1 cellular context compared by ENCODE assay signal in genomic region chr3:151283907-151284461, GRCh38.
TF ChIP-seq lines count a peak whose summit lies in the region.

No MANE protein-coding gene starts in this region.

TF ChIP-seq in HepG2, 621 proteins besides CTCF, POLR2A, EP300 and RAD21 (continued from another document):
- no peak for TF ChIP-seq DDIT3 (CRISPR knock-in tag; IDR thresholded peaks at IDR 0.05)
- TF ChIP-seq KLF16 (CRISPR knock-in tag; IDR thresholded peaks at IDR 0.05), result peak in 1 of 2 experiments; percentile 49; a peak in 1 of 4 replicates
- TF ChIP-seq ZNF318 (CRISPR knock-in tag; IDR thresholded peaks at IDR 0.05), result no peak
- no peak for TF ChIP-seq ASH2L (IDR thresholded peaks at IDR 0.05; ENCODE audit: insufficient read length, low read depth, low read length)
- no peak for TF ChIP-seq MAFF (IDR thresholded peaks at IDR 0.05; ENCODE audit: low read depth, low read length)
- TF ChIP-seq ZBTB25 (CRISPR knock-in tag; IDR thresholded peaks at IDR 0.05), result 0 out of 2 replicates have a peak, but pooled peaks have one; percentile 41
- TF ChIP-seq CERS6 (CRISPR knock-in tag; IDR thresholded peaks at IDR 0.05), result no peak
- TF ChIP-seq CREB1 (IDR thresholded peaks at IDR 0.05), result no peak
- peak; percentile 35; the same call in 1 of the 2 replicates for TF ChIP-seq CREB1 (CRISPR knock-in tag; IDR thresholded peaks at IDR 0.05)
- TF ChIP-seq SKIL (CRISPR knock-in tag; IDR thresholded peaks at IDR 0.05; ENCODE audit: borderline replicate concordance), result no peak
- TF ChIP-seq HMG20B (CRISPR knock-in tag; conservative IDR thresholded peaks at IDR 0.05), result peak; percentile 75
- TF ChIP-seq RARA (CRISPR knock-in tag; IDR thresholded peaks at IDR 0.05), result peak; percentile 79
- no peak for TF ChIP-seq NAIF1 (CRISPR knock-in tag; IDR thresholded peaks at IDR 0.05; ENCODE audit: borderline replicate concordance)
- 0 out of 2 replicates have a peak, but pooled peaks have one; percentile 29 for TF ChIP-seq ZMYM4 (CRISPR knock-in tag; IDR thresholded peaks at IDR 0.05)
- TF ChIP-seq ZNF614 (CRISPR knock-in tag; IDR thresholded peaks at IDR 0.05; ENCODE audit: borderline replicate concordance), result 0 out of 2 replicates have a peak, but pooled peaks have one; percentile 44
- peak; percentile 95 for TF ChIP-seq FOXA3 (CRISPR knock-in tag; IDR thresholded peaks at IDR 0.05)
- no peak for TF ChIP-seq GABPA (IDR thresholded peaks at IDR 0.05; ENCODE audit: low read depth, low read length)
- TF ChIP-seq GABPA (CRISPR knock-in tag; IDR thresholded peaks at IDR 0.05; ENCODE audit: low read depth), result peak; percentile 22; the same call in 1 of the 2 replicates
- peak; percentile 69 for TF ChIP-seq PAXIP1 (CRISPR knock-in tag; conservative IDR thresholded peaks at IDR 0.05)
- TF ChIP-seq SOX5 (CRISPR knock-in tag; IDR thresholded peaks at IDR 0.05; ENCODE audit: borderline replicate concordance), result peak; percentile 93
- peak; percentile 72; the same call in 1 of the 2 replicates for TF ChIP-seq TBX2 (CRISPR knock-in tag; IDR thresholded peaks at IDR 0.05; ENCODE audit: borderline replicate concordance)
- no peak for TF ChIP-seq ZFP1 (CRISPR knock-in tag; IDR thresholded peaks at IDR 0.05)
- peak; percentile 62 for TF ChIP-seq ELF3 (CRISPR knock-in tag; IDR thresholded peaks at IDR 0.05)
- TF ChIP-seq SNRNP70 (IDR thresholded peaks at IDR 0.05; ENCODE audit: low read depth, low read length), result no peak
- TF ChIP-seq FOXO1 (CRISPR knock-in tag; IDR thresholded peaks at IDR 0.05), result peak; percentile 53; the same call in 1 of the 2 replicates
- no peak for TF ChIP-seq CREBL2 (CRISPR knock-in tag; IDR thresholded peaks at IDR 0.05; ENCODE audit: borderline replicate concordance)
- TF ChIP-seq ZNF547 (CRISPR knock-in tag; IDR thresholded peaks at IDR 0.05), result no peak
- no peak for TF ChIP-seq ZNF468 (CRISPR knock-in tag; IDR thresholded peaks at IDR 0.05)
- no peak for TF ChIP-seq POLR2AphosphoS5 (IDR thresholded peaks at IDR 0.05; ENCODE audit: low read depth, low read length)
- TF ChIP-seq ZNF652 (CRISPR knock-in tag; IDR thresholded peaks at IDR 0.05; ENCODE audit: borderline replicate concordance, low read depth), result peak; percentile 68; the same call in 1 of the 2 replicates
- peak; percentile 48; the same call in 1 of the 2 replicates for TF ChIP-seq KAT8 (CRISPR knock-in tag; IDR thresholded peaks at IDR 0.05)
TF ChIP-seq in HepG2: peak in this region for 67.
